ENCODE assay signal across 8 cellular contexts in the genomic region with DNA sequence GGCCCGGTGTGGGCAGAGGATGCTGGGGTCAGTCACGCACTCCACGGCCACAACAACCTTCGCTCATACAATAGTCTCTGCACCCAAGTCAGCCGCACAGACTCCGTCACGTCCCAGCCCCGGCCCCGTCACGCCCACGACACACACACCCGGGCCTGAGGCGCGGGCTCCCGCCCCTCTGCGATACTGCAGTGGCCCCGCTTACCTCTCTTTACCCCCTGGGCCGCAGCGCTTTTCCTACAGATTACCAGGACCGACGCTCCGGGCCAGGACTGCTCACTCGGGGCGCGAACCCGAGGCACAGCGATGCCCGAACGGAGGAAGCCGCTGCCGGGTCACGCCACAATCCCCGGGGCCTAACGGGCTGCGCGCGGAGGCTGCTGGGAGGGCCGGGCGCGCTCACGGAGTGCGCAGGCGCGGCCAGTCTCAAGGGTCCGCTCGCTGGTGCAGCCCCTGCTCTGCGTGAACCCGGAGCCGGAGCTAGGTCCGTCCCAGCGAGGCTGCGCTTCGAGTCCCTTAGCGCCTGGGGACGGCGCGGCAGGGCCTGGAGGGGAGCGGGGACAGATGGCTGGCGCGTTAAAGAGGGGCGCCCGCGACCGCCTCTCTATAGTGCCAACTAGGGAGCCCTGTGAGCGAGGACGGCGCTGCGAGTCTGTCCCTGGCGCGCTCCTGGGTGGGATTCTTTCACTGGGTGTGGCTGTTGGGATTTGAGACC. TPM values are rescaled to one million over a fixed set of nuclear protein-coding genes. Genes with fewer than 3 reads are reported as not detected.
A peak's percentile ranks its signal among the peaks of the same experiment; 100 is the strongest.
DNase-seq lines count a peak whose midpoint lies in the region; ATAC-seq and TF ChIP-seq lines count a peak whose summit lies in the region.

A gene (minus strand): TSS at position 358 of the 715 bp plus-strand sequence. CDS start 8,855 bp downstream, outside the sequence.

- 0% methylated on average over 29 to 70 of the region's 70 CpGs for WGBS in ovary, 3 donors

- H3K4me3 Mint-ChIP-seq in CD14-positive monocyte (peak within 1 kb of the TSS; percentile 90 to 93), IgD-negative memory B cell (peak within 1 kb of the TSS; percentile 91 to 99 (median 96))
- H3K4me3 Mint-ChIP-seq in activated naive CD4-positive, alpha-beta T cell treated with anti-CD3 and anti-CD28 coated beads, Interleukin-2, amount 50 U/mL, for 24 hours, result peak within 1 kb of the TSS; percentile 97

- H3K9me3 ChIP-seq in SJSA1 (replicated peaks) (peaks cover 8% of the 10 kb centered on the region), ovary (no peaks in the 10 kb centered on the region), thoracic aorta (peaks cover 6% of the 10 kb centered on the region)

- H3K4me1 Mint-ChIP-seq in CD14-positive monocyte (peaks cover 18% of the 10 kb centered on the region), IgD-negative memory B cell (peaks cover 8 to 28% (median 19%) of the 10 kb centered on the region in 3 donors)
- H3K4me1 Mint-ChIP-seq in activated naive CD4-positive, alpha-beta T cell treated with anti-CD3 and anti-CD28 coated beads, Interleukin-2, amount 50 U/mL, for 24 hours, result peaks cover 25% of the 10 kb centered on the region

- H3K27ac ChIP-seq in SJSA1, result peak within 1 kb of the TSS; percentile 71
- peak within 1 kb of the TSS; percentile 81 to 85 for H3K27ac ChIP-seq in ovary
- peak within 1 kb of the TSS; percentile 61 to 85 for H3K27ac ChIP-seq in thoracic aorta

- no peaks in the 10 kb centered on the region for H3K27me3 ChIP-seq in SJSA1 (replicated peaks)
- H3K27me3 ChIP-seq in ovary, result no peaks in the 10 kb centered on the region
- no peaks in the 10 kb centered on the region for H3K27me3 ChIP-seq in thoracic aorta (replicated peaks; ENCODE audit: insufficient read depth)

- TF ChIP-seq EP300 in ovary (IDR thresholded peaks at IDR 0.05), result no peak

- ATAC-seq in GM19467 (IDR thresholded peaks at IDR 0.05; ENCODE audit: unreplicated experiment) (peak; percentile 77), Right ventricle myocardium inferior (peak; percentile 99), thoracic aorta (ENCODE audit: insufficient number of reproducible peaks, low FRiP score, low read depth) (peak; percentile 46)

- peaks cover 20 to 85% (median 64%) of the 10 kb centered on the region in 7 donors for H3K9me3 Mint-ChIP-seq in CD14-positive monocyte
- H3K9me3 Mint-ChIP-seq in IgD-negative memory B cell, result peaks cover 0 to 10% (median 4%) of the 10 kb centered on the region in 3 donors
- peaks cover 6% of the 10 kb centered on the region for H3K9me3 Mint-ChIP-seq in activated naive CD4-positive, alpha-beta T cell treated with anti-CD3 and anti-CD28 coated beads, Interleukin-2, amount 50 U/mL, for 24 hours

- 0 out of 2 replicates have a peak, but pooled peaks cover 6% of the 10 kb centered on the region for H3K4me1 ChIP-seq in SJSA1 (replicated peaks)
- peaks cover 3% of the 10 kb centered on the region for H3K4me1 ChIP-seq in ovary (ENCODE audit: insufficient read depth)
- H3K4me1 ChIP-seq in thoracic aorta (ENCODE audit: control insufficient read depth in 1 of 2, low read depth in 2 of 2), result peaks cover 8 to 10% of the 10 kb centered on the region in 2 donors

- H3K36me3 Mint-ChIP-seq in CD14-positive monocyte (peaks cover 8 to 22% of the 10 kb centered on the region in 2 donors), IgD-negative memory B cell (peaks cover 6% of the 10 kb centered on the region)
- H3K36me3 Mint-ChIP-seq in activated naive CD4-positive, alpha-beta T cell treated with anti-CD3 and anti-CD28 coated beads, Interleukin-2, amount 50 U/mL, for 24 hours, result peaks cover 28% of the 10 kb centered on the region

- TF ChIP-seq POLR2A in ovary (IDR thresholded peaks at IDR 0.05), result no peak

- no peak for TF ChIP-seq CTCF in CD14-positive monocyte (IDR thresholded peaks at IDR 0.05)
- TF ChIP-seq CTCF in ovary (IDR thresholded peaks at IDR 0.05), result no peak
- no peak for TF ChIP-seq CTCF in thoracic aorta (IDR thresholded peaks at IDR 0.05)

- peaks cover 4% of the 10 kb centered on the region; the same call in 1 of the 2 replicates for H3K36me3 ChIP-seq in SJSA1
- no peaks in the 10 kb centered on the region for H3K36me3 ChIP-seq in ovary
- H3K36me3 ChIP-seq in thoracic aorta, result peaks cover under 1% of the 10 kb centered on the region

- DNase-seq in CD14-positive monocyte (ENCODE audit: low spot score), result peak; percentile 47
- DNase-seq in SJSA1 (ENCODE audit: low read depth in 1 of 2, low spot score in 2 of 2), result peak; percentile 71 to 80
- DNase-seq in Right ventricle myocardium inferior (ENCODE audit: missing footprints), result peak; percentile 91
- DNase-seq in ovary, result peak; percentile 71 to 87 (median 80)
- DNase-seq in thoracic aorta (ENCODE audit: low spot score), result no peak

- intact Hi-C loops in CD14-positive monocyte (cut with micrococcal nuclease) (no loop called here), Right ventricle myocardium inferior (cut with DNase I) (loop anchor here (5.0 kb wide), 1 partner anchor 69 kb away; a partner anchor contains a TSS), ovary (cut with DNase I) (no loop called here)

- H3K27ac Mint-ChIP-seq in CD14-positive monocyte (peak within 1 kb of the TSS in 5 of 7 donors; percentile 78 to 90 (median 89)), IgD-negative memory B cell (peak within 1 kb of the TSS; percentile 88 to 97 (median 96))
- peak within 1 kb of the TSS; percentile 97 for H3K27ac Mint-ChIP-seq in activated naive CD4-positive, alpha-beta T cell treated with anti-CD3 and anti-CD28 coated beads, Interleukin-2, amount 50 U/mL, for 24 hours

- H3K27me3 Mint-ChIP-seq in CD14-positive monocyte (ENCODE audit: low read depth in 3 of 3) (peaks cover 20 to 31% (median 21%) of the 10 kb centered on the region in 3 donors), IgD-negative memory B cell (peaks cover 13% of the 10 kb centered on the region)
- peaks cover 10% of the 10 kb centered on the region for H3K27me3 Mint-ChIP-seq in activated naive CD4-positive, alpha-beta T cell treated with anti-CD3 and anti-CD28 coated beads, Interleukin-2, amount 50 U/mL, for 24 hours

- H3K4me3 ChIP-seq in SJSA1 (peak within 1 kb of the TSS; percentile 58), ovary (peak within 1 kb of the TSS; percentile 68), thoracic aorta (peak within 1 kb of the TSS; percentile 80)

RNA-seq across cellular contexts. Expression of the gene that starts here (rescaled TPM):
- polyA plus RNA-seq in CD14-positive monocyte (under 1 TPM; 0.33 to 0.46 TPM), IgD-negative memory B cell (14.9 TPM), ovary (1 to 10 TPM; 5.8 to 8.6 TPM)
- 3.4 and 4.9 TPM in 2 replicates for total RNA-seq in SJSA1 (2014; rRNA removed; shearing (Covaris generic))
- total RNA-seq in Right ventricle myocardium inferior (4.3 TPM), ovary (10 to 100 TPM in 3 of 7 donors, 1 to 10 TPM in 4; 4.7 to 16.2 (median 8.3) TPM), thoracic aorta (10 to 100 TPM in 1 of 2 donors, 1 to 10 TPM in 1; 4.2 to 14.4 TPM)

Comparison
In these comparisons a context has a peak if more than half of its experiments do, and no peak if none do; other contexts are left out.
1. RNA of the gene that starts here (polyA plus RNA-seq): 14.9 TPM in IgD-negative memory B cell (single experiment) and 5.8 to 8.6 TPM in ovary; 0.33 to 0.46 TPM in CD14-positive monocyte; every median in the first group is over 4 times any median in the second.
2. Peak in DNase-seq in CD14-positive monocyte; RNA of the gene not detected or under 1 TPM.
3. ATAC-seq: peak in every context shown above with its lines; median percentile 99 in Right ventricle myocardium inferior; 77 in GM19467; 46 in thoracic aorta.
4. Peak in every context shown above with its lines, with median percentiles within 50 percentile points of each other: H3K27ac Mint-ChIP-seq, H3K4me3 Mint-ChIP-seq, H3K27ac ChIP-seq and H3K4me3 ChIP-seq.